9 cellular contexts compared by ENCODE assay signal in genomic region chr5:179657302-179658178, GRCh38. TPM values are rescaled to one million over a fixed set of nuclear protein-coding genes. Genes with fewer than 3 reads are reported as not detected.
A peak's percentile ranks its signal among the peaks of the same experiment; 100 is the strongest.
DNase-seq lines count a peak whose midpoint lies in the region; ATAC-seq, FAIRE-seq and TF ChIP-seq lines count a peak whose summit lies in the region.
"Not testable (repeated sequence)": the region's sequence is repeated elsewhere in the genome, so short reads cannot be mapped to it uniquely, and the experiment has no call there.
"Had no signal": no experiment of that assay in that cellular context is flagged by ENCODE, and none has a peak within 500 bp of the region (broad histone marks: within the 10 kb centered on the region; RNA-seq: fewer than 3 reads in every experiment).

No MANE protein-coding gene starts in this region.

- peak overlapping the region in 7 of 12 donors; percentile 27 to 50 (median 38) for H3K4me3 ChIP-seq in heart left ventricle

- H3K27ac Mint-ChIP-seq in activated T-cell treated with anti-CD3 and anti-CD28 coated beads, Interleukin-2, amount 50 U/mL, for 72 hours; osteocyte (ENCODE audit: unreplicated experiment): not testable (repeated sequence)

- not testable (repeated sequence) for H3K27me3 ChIP-seq in heart left ventricle

- intact Hi-C loops in heart left ventricle (cut with DNase I) = loop anchor here in 2 of 10 donors (2.0 to 5.0 kb wide), 2 partner anchors 19 to 70 kb away; no protein-coding TSS in a partner anchor

- H3K9me3 ChIP-seq in heart left ventricle = not testable (repeated sequence)

- peak; percentile 70 for ATAC-seq in GM18873 (IDR thresholded peaks at IDR 0.05; ENCODE audit: low FRiP score, unreplicated experiment)
- peak; percentile 81 for ATAC-seq in GM21576 (IDR thresholded peaks at IDR 0.05; ENCODE audit: unreplicated experiment)
- ATAC-seq in HG02981 (IDR thresholded peaks at IDR 0.05; ENCODE audit: unreplicated experiment) = peak; percentile 88
- peak; percentile 97 for ATAC-seq in activated T-cell treated with anti-CD3 and anti-CD28 coated beads, Interleukin-2, amount 50 U/mL, for 72 hours (replicated peaks in 1 of 2)
- ATAC-seq in heart left ventricle = peak; percentile 72 to 98 (median 95)

- not testable (repeated sequence) for H3K27me3 Mint-ChIP-seq in activated T-cell treated with anti-CD3 and anti-CD28 coated beads, Interleukin-2, amount 50 U/mL, for 72 hours (ENCODE audit: low read depth); osteocyte (ENCODE audit: unreplicated experiment)

- H3K4me1 ChIP-seq in heart left ventricle = not testable (repeated sequence)

- not testable (repeated sequence) for H3K36me3 ChIP-seq in heart left ventricle

- FAIRE-seq in HTR-8/SVneo (lab: Jason Lieb, UNC) = peak; percentile 80

- H3K4me3 Mint-ChIP-seq in activated T-cell treated with anti-CD3 and anti-CD28 coated beads, Interleukin-2, amount 50 U/mL, for 72 hours = peak overlapping the region in 1 of 2 donors; percentile 88
- peak overlapping the region; percentile 76 for H3K4me3 Mint-ChIP-seq in osteocyte (ENCODE audit: unreplicated experiment)

- H3K27ac ChIP-seq in heart left ventricle = peak overlapping the region in 2 of 12 donors; percentile 45 to 47

- WGBS in heart left ventricle, 4 donors = 19 to 38% (median 26%) methylated on average over 7 to 12 of the region's 50 CpGs

- not testable (repeated sequence) for TF ChIP-seq POLR2A in heart left ventricle (IDR thresholded peaks at IDR 0.05)

- TF ChIP-seq CTCF in heart left ventricle (IDR thresholded peaks at IDR 0.05); osteocyte (IDR thresholded peaks at IDR 0.05): not testable (repeated sequence)

- not testable (repeated sequence) for H3K36me3 Mint-ChIP-seq in activated T-cell treated with anti-CD3 and anti-CD28 coated beads, Interleukin-2, amount 50 U/mL, for 72 hours (ENCODE audit: insufficient read depth in 2 of 2); osteocyte (ENCODE audit: unreplicated experiment)

- DNase-seq in HTR-8/SVneo (ENCODE audit: insufficient read length, low spot score); activated T-cell treated with anti-CD3 and anti-CD28 coated beads, Interleukin-2, amount 50 U/mL, for 72 hours; osteocyte (ENCODE audit: extremely low spot score, unreplicated experiment): not testable (repeated sequence)
- DNase-seq in heart left ventricle = peak in 1 of 5 donors; percentile 24

- not testable (repeated sequence) for H3K4me1 Mint-ChIP-seq in activated T-cell treated with anti-CD3 and anti-CD28 coated beads, Interleukin-2, amount 50 U/mL, for 72 hours (ENCODE audit: low read depth); osteocyte (ENCODE audit: unreplicated experiment)

- H3K9me3 Mint-ChIP-seq in activated T-cell treated with anti-CD3 and anti-CD28 coated beads, Interleukin-2, amount 50 U/mL, for 72 hours; osteocyte (ENCODE audit: unreplicated experiment): not testable (repeated sequence)

RNA-seq across cellular contexts. Expression of gene CBY3, which starts 23.3 kb away (rescaled TPM):
- under 1 TPM in 1 of 2 donors, not detected in 1; 0.44 TPM for total RNA-seq in activated T-cell treated with anti-CD3 and anti-CD28 coated beads, Interleukin-2, amount 50 U/mL, for 72 hours
- not detected for total RNA-seq in heart left ventricle
- not detected for polyA plus RNA-seq in heart left ventricle
- total RNA-seq in osteocyte = not detected in 2 replicates
- total RNA-seq: Calu3, MCF 10A had no signal

RNA-seq across cellular contexts. Expression of gene HNRNPH1, which starts 34.1 kb away (rescaled TPM):
- total RNA-seq in activated T-cell treated with anti-CD3 and anti-CD28 coated beads, Interleukin-2, amount 50 U/mL, for 72 hours = 100 to 1,000 TPM; 805 to 958 TPM
- 100 to 1,000 TPM; 106 to 252 (median 178) TPM for total RNA-seq in heart left ventricle
- polyA plus RNA-seq in heart left ventricle = 100 to 1,000 TPM; 126 to 195 TPM
- 474 and 509 TPM in 2 replicates for total RNA-seq in osteocyte

RNA-seq across cellular contexts. Expression of gene CANX, which starts 41.2 kb away (rescaled TPM):
- 100 to 1,000 TPM; 572 to 714 TPM for total RNA-seq in activated T-cell treated with anti-CD3 and anti-CD28 coated beads, Interleukin-2, amount 50 U/mL, for 72 hours
- total RNA-seq in heart left ventricle (100 to 1,000 TPM; 255 to 699 (median 500) TPM), osteocyte (809 and 868 TPM in 2 replicates)
- polyA plus RNA-seq in heart left ventricle = 100 to 1,000 TPM in 1 of 2 donors, 10 to 100 TPM in 1; 81.6 to 350 TPM
